In genomic region chr1:44664730-44665370, GRCh38 we compare ENCODE assay signal across 15 cellular contexts. TPM values are rescaled to one million over a fixed set of nuclear protein-coding genes. Genes with fewer than 3 reads are reported as not detected.
DNase-seq lines count a peak whose midpoint lies in the region; ATAC-seq, FAIRE-seq and TF ChIP-seq lines count a peak whose summit lies in the region.
"Had no signal": no experiment of that assay in that cellular context is flagged by ENCODE, and none has a peak within 500 bp of the region (broad histone marks: within the 10 kb centered on the region; RNA-seq: fewer than 3 reads in every experiment).

No MANE protein-coding gene starts in this region.

- no peaks in the 10 kb centered on the region for H3K9me3 Mint-ChIP-seq in activated T-cell treated with anti-CD3 and anti-CD28 coated beads, Interleukin-2, amount 50 U/mL, for 24 hours
- H3K9me3 Mint-ChIP-seq in natural killer cell, result no peaks in the 10 kb centered on the region
- H3K9me3 Mint-ChIP-seq in stimulated activated naive CD8-positive, alpha-beta T cell treated with anti-CD3 and anti-CD28 coated beads, Interleukin-15, amount 100 ng/mL, for 72 hours, result no peaks in the 10 kb centered on the region

- no peaks in the 10 kb centered on the region for H3K27me3 Mint-ChIP-seq in activated T-cell treated with anti-CD3 and anti-CD28 coated beads, Interleukin-2, amount 50 U/mL, for 24 hours
- no peaks in the 10 kb centered on the region for H3K27me3 Mint-ChIP-seq in natural killer cell (ENCODE audit: low read depth in 2 of 2)
- H3K27me3 Mint-ChIP-seq in stimulated activated naive CD8-positive, alpha-beta T cell treated with anti-CD3 and anti-CD28 coated beads, Interleukin-15, amount 100 ng/mL, for 72 hours, result no peaks in the 10 kb centered on the region

- no peaks in the 10 kb centered on the region for H3K27me3 ChIP-seq in small intestine (ENCODE audit: control insufficient read depth in 2 of 2, insufficient read depth in 2 of 2, low read length in 2 of 2)
- H3K27me3 ChIP-seq: brain microvascular endothelial cell, heart right ventricle, left lung, tibial nerve had no signal

- WGBS in small intestine, 3 donors, result 74 to 93% (median 75%) methylated on average over 12 of the region's 12 CpGs

- intact Hi-C loops in natural killer cell (cut with micrococcal nuclease), result no loop called here

- peak overlapping the region; percentile 1 for H3K4me3 Mint-ChIP-seq in activated T-cell treated with anti-CD3 and anti-CD28 coated beads, Interleukin-2, amount 50 U/mL, for 24 hours
- no peak overlapping the region for H3K4me3 Mint-ChIP-seq in natural killer cell
- peak overlapping the region; percentile 58 to 61 for H3K4me3 Mint-ChIP-seq in stimulated activated naive CD8-positive, alpha-beta T cell treated with anti-CD3 and anti-CD28 coated beads, Interleukin-15, amount 100 ng/mL, for 72 hours

- H3K36me3 ChIP-seq in small intestine (ENCODE audit: control insufficient read depth in 2 of 2, insufficient read depth in 2 of 2, low read length in 2 of 2), result peaks cover 0 to 2% of the 10 kb centered on the region in 2 donors
- H3K36me3 ChIP-seq: brain microvascular endothelial cell, left lung had no signal

- peak in 2 of 3 donors; percentile 53 to 75 for ATAC-seq in natural killer cell
- peak; percentile 92 for ATAC-seq in stimulated activated naive CD8-positive, alpha-beta T cell treated with anti-CD3 and anti-CD28 coated beads, Interleukin-15, amount 100 ng/mL, for 72 hours
- ATAC-seq: heart right ventricle, left lung had no signal

- peak overlapping the region; percentile 30 for H3K27ac Mint-ChIP-seq in activated T-cell treated with anti-CD3 and anti-CD28 coated beads, Interleukin-2, amount 50 U/mL, for 24 hours
- H3K27ac Mint-ChIP-seq in natural killer cell, result no peak overlapping the region
- H3K27ac Mint-ChIP-seq in stimulated activated naive CD8-positive, alpha-beta T cell treated with anti-CD3 and anti-CD28 coated beads, Interleukin-15, amount 100 ng/mL, for 72 hours, result peak overlapping the region; percentile 37 to 96

- no peaks in the 10 kb centered on the region for H3K36me3 Mint-ChIP-seq in activated T-cell treated with anti-CD3 and anti-CD28 coated beads, Interleukin-2, amount 50 U/mL, for 24 hours (ENCODE audit: low read depth)
- H3K36me3 Mint-ChIP-seq in natural killer cell, result no peaks in the 10 kb centered on the region

- no peaks in the 10 kb centered on the region for H3K9me3 ChIP-seq in small intestine (ENCODE audit: control insufficient read depth, low read depth)
- H3K9me3 ChIP-seq: heart right ventricle, left lung, tibial nerve had no signal

- peaks cover 4 to 8% of the 10 kb centered on the region in 2 donors for H3K4me1 ChIP-seq in small intestine (ENCODE audit: control insufficient read depth in 2 of 2, insufficient read depth in 1 of 2, low read depth in 1 of 2, low read length in 1 of 2)

- DNase-seq in activated T-cell treated with anti-CD3 and anti-CD28 coated beads for 24 hours (ENCODE audit: low read depth) (peak; percentile 18), natural killer cell (no peak), small intestine (no peak), SKM-1 (lab: John Stamatoyannopoulos, UW; ENCODE audit: unreplicated experiment) (no peak), NCI-H446 treated with DMSO at 0.1 percent for 48 hours (lab: John Stamatoyannopoulos, UW) (no peak)
- DNase-seq in activated T-cell treated with anti-CD3 and anti-CD28 coated beads, Interleukin-2, amount 50 U/mL, for 1 hour, result no peak
- DNase-seq in activated T-cell treated with anti-CD3 and anti-CD28 coated beads, Interleukin-2, amount 50 U/mL, for 24 hours, result peak; percentile 53
- peak; percentile 27 to 39 for DNase-seq in stimulated activated naive CD8-positive, alpha-beta T cell treated with anti-CD3 and anti-CD28 coated beads, Interleukin-15, amount 100 ng/mL, for 72 hours
- DNase-seq: brain microvascular endothelial cell, heart right ventricle, left lung, NCI-H1436 treated with DMSO at 0.1 percent for 48 hours, NCI-H82 had no signal

- no peak overlapping the region for H3K27ac ChIP-seq in small intestine (ENCODE audit: low read depth in 1 of 2, low read length in 1 of 2)
- H3K27ac ChIP-seq: brain microvascular endothelial cell, heart right ventricle, left lung, tibial nerve had no signal

- no peak overlapping the region for H3K4me3 ChIP-seq in small intestine (ENCODE audit: low read depth in 1 of 2, low read length in 2 of 2)
- H3K4me3 ChIP-seq: heart right ventricle, left lung, tibial nerve had no signal

- no peak for FAIRE-seq in small intestine (lab: Jason Lieb, UNC)

- TF ChIP-seq CTCF in natural killer cell (IDR thresholded peaks at IDR 0.05), result no peak

- peaks cover 16% of the 10 kb centered on the region for H3K4me1 Mint-ChIP-seq in activated T-cell treated with anti-CD3 and anti-CD28 coated beads, Interleukin-2, amount 50 U/mL, for 24 hours (ENCODE audit: low read depth)
- peaks cover 8 to 13% of the 10 kb centered on the region in 2 donors for H3K4me1 Mint-ChIP-seq in natural killer cell
- peaks cover 21% of the 10 kb centered on the region for H3K4me1 Mint-ChIP-seq in stimulated activated naive CD8-positive, alpha-beta T cell treated with anti-CD3 and anti-CD28 coated beads, Interleukin-15, amount 100 ng/mL, for 72 hours

RNA-seq across cellular contexts. Expression of gene TMEM53, which starts 9.4 kb away (rescaled TPM):
- 1 to 10 TPM; 2.2 to 3.8 (median 3.3) TPM for total RNA-seq in natural killer cell
- polyA plus RNA-seq in small intestine, result 10 to 100 TPM; 20.1 to 27.2 (median 25.4) TPM

RNA-seq across cellular contexts. Expression of gene ARMH1, which starts 9.7 kb away (rescaled TPM):
- total RNA-seq in natural killer cell, result 10 to 100 TPM in 1 of 3 donors, 1 to 10 TPM in 2; 1.5 to 25.5 (median 5.0) TPM
- polyA plus RNA-seq in small intestine, result 1 to 10 TPM; 2.7 to 6.5 (median 4.2) TPM
- total RNA-seq: Daoy had no signal

Comparison
In these comparisons a context has a peak if more than half of its experiments do, and no peak if none do; other contexts are left out.
1. DNase-seq: peak in activated T-cell treated with anti-CD3 and anti-CD28 coated beads for 24 hours (single experiment), activated T-cell treated with anti-CD3 and anti-CD28 coated beads, Interleukin-2, amount 50 U/mL, for 24 hours (single experiment) and stimulated activated naive CD8-positive, alpha-beta T cell treated with anti-CD3 and anti-CD28 coated beads, Interleukin-15, amount 100 ng/mL, for 72 hours (2 of 2); none in activated T-cell treated with anti-CD3 and anti-CD28 coated beads, Interleukin-2, amount 50 U/mL, for 1 hour (single experiment), natural killer cell (single experiment), small intestine (single experiment), SKM-1 (single experiment) and NCI-H446 treated with DMSO at 0.1 percent for 48 hours (single experiment).
2. H3K27ac Mint-ChIP-seq: peak in activated T-cell treated with anti-CD3 and anti-CD28 coated beads, Interleukin-2, amount 50 U/mL, for 24 hours (single experiment) and stimulated activated naive CD8-positive, alpha-beta T cell treated with anti-CD3 and anti-CD28 coated beads, Interleukin-15, amount 100 ng/mL, for 72 hours (2 of 2); none in natural killer cell (0 of 2).